Comparison of ENCODE assay signal across 21 cellular contexts in genomic region chr1:15045123-15045522, GRCh38.
A peak's percentile ranks its signal among the peaks of the same experiment; 100 is the strongest.
DNase-seq lines count a peak whose midpoint lies in the region; ATAC-seq and TF ChIP-seq lines count a peak whose summit lies in the region.
"Had no signal": no experiment of that assay in that cellular context is flagged by ENCODE, and none has a peak within 500 bp of the region (broad histone marks: within the 10 kb centered on the region; RNA-seq: fewer than 3 reads in every experiment).

No MANE protein-coding gene starts in this region.

- H3K9me3 Mint-ChIP-seq in WTC11, result no peaks in the 10 kb centered on the region
- H3K9me3 Mint-ChIP-seq: CD4-positive, CD25-positive, alpha-beta regulatory T cell; CD8-positive, alpha-beta memory T cell; IgD-negative memory B cell had no signal

- H3K4me1 Mint-ChIP-seq in WTC11, result no peaks in the 10 kb centered on the region
- H3K4me1 Mint-ChIP-seq: CD4-positive, CD25-positive, alpha-beta regulatory T cell; CD8-positive, alpha-beta memory T cell; IgD-negative memory B cell had no signal

- H3K9ac ChIP-seq in HCT116 (ENCODE audit: low read length), result no peak overlapping the region

- no peak for TF ChIP-seq CTCF in HCT116 (IDR thresholded peaks at IDR 0.05 in 2 of 3, conservative IDR thresholded peaks at IDR 0.05 in 1 of 3; ENCODE audit: borderline replicate concordance in 1 of 3, insufficient read depth in 1 of 3, low read depth in 2 of 3, low read length in 2 of 3)
- no peak for TF ChIP-seq CTCF in WTC11 (IDR thresholded peaks at IDR 0.05)
- TF ChIP-seq CTCF in dorsolateral prefrontal cortex (IDR thresholded peaks at IDR 0.05 in 54 of 56, conservative IDR thresholded peaks at IDR 0.05 in 2 of 56; ENCODE audit: low read depth in 1 of 56, partially characterized antibody in 56 of 56), result no peak
- TF ChIP-seq CTCF in spleen (IDR thresholded peaks at IDR 0.05 in 8 of 11, conservative IDR thresholded peaks at IDR 0.05 in 3 of 11), result no peak
- TF ChIP-seq CTCF in gastroesophageal sphincter (IDR thresholded peaks at IDR 0.05), result no peak

- DNase-seq in HCT116 (ENCODE audit: low read depth, low spot score), result no peak
- DNase-seq in WTC11 (ENCODE audit: low spot score), result no peak
- DNase-seq in dorsolateral prefrontal cortex, result no peak
- DNase-seq in spleen, result no peak
- no peak for DNase-seq in posterior vena cava (ENCODE audit: low spot score)
- no peak for DNase-seq in NCI-H526 treated with DMSO at 0.1 percent for 48 hours (lab: John Stamatoyannopoulos, UW)
- DNase-seq: ACHN; BE2C; C1 segment of cervical spinal cord; CD4-positive, CD25-positive, alpha-beta regulatory T cell; CD8-positive, alpha-beta memory T cell; COR-L47; DMS 273 treated with DMSO at 0.1 percent for 48 hours; DMS53; DND-41; EL had no signal

- H3K4me2 ChIP-seq in HCT116 (ENCODE audit: low read length), result no peak overlapping the region

- no peaks in the 10 kb centered on the region for H3K27me3 ChIP-seq in HCT116 (ENCODE audit: insufficient read depth, low read length)
- no peaks in the 10 kb centered on the region for H3K27me3 ChIP-seq in dorsolateral prefrontal cortex
- H3K27me3 ChIP-seq in spleen (replicated peaks in 1 of 7), result no peaks in the 10 kb centered on the region
- no peaks in the 10 kb centered on the region for H3K27me3 ChIP-seq in gastroesophageal sphincter
- H3K27me3 ChIP-seq: BE2C had no signal

- H3K36me3 ChIP-seq in HCT116 (ENCODE audit: control insufficient read depth in 1 of 2, insufficient read depth in 2 of 2, low read length in 2 of 2) (no peaks in the 10 kb centered on the region), spleen (peaks cover 0 to 62% (median 0%) of the 10 kb centered on the region in 6 donors), gastroesophageal sphincter (peaks cover 0 to 9% of the 10 kb centered on the region in 2 donors)
- H3K36me3 ChIP-seq: BE2C, HAP-1 had no signal

- H3K4me3 ChIP-seq in HCT116 (replicated peaks in 1 of 2; ENCODE audit: low read depth in 1 of 2, low read length in 2 of 2), result no peak overlapping the region
- no peak overlapping the region for H3K4me3 ChIP-seq in dorsolateral prefrontal cortex
- H3K4me3 ChIP-seq in spleen, result no peak overlapping the region
- H3K4me3 ChIP-seq in gastroesophageal sphincter, result no peak overlapping the region
- H3K4me3 ChIP-seq: GM12878, HAP-1 had no signal

- no peaks in the 10 kb centered on the region for H4K20me1 ChIP-seq in HCT116 (ENCODE audit: insufficient read depth)

- H3K27ac ChIP-seq in HCT116 (ENCODE audit: low read depth, low read length) (no peak overlapping the region), dorsolateral prefrontal cortex (peak overlapping the region in 41 of 59 donors; percentile 4 to 99 (median 93)), spleen (peak overlapping the region in 5 of 8 donors; percentile 11 to 65 (median 50)), gastroesophageal sphincter (no peak overlapping the region)
- H3K27ac ChIP-seq: HL-60 had no signal

- ATAC-seq in HCT116 (no peak), WTC11 (no peak), gastroesophageal sphincter (no peak)
- ATAC-seq: GM12878 had no signal

- RAD21 ChIA-PET in HCT116 (lab: Charles Lee; ENCODE audit: low non-redundant PET in 1 of 2, low total read pairs in 2 of 2, uncharacterized antibody in 2 of 2, unreplicated experiment in 2 of 2), result no interaction called here

- H3K27ac Mint-ChIP-seq in WTC11, result peak overlapping the region; percentile 53; the same call in 1 of the 2 replicates
- H3K27ac Mint-ChIP-seq: CD8-positive, alpha-beta memory T cell; IgD-negative memory B cell had no signal

- TF ChIP-seq POLR2A in HCT116 (IDR thresholded peaks at IDR 0.05; ENCODE audit: borderline replicate concordance, extremely low read depth, insufficient read depth, insufficient read length) (no peak), spleen (IDR thresholded peaks at IDR 0.05) (no peak), gastroesophageal sphincter (IDR thresholded peaks at IDR 0.05) (no peak)

- no peak for TF ChIP-seq RAD21 in HCT116 (IDR thresholded peaks at IDR 0.05; ENCODE audit: low read depth)

- no peak for TF ChIP-seq EP300 in gastroesophageal sphincter (IDR thresholded peaks at IDR 0.05)

- WGBS in spleen, 5 donors, result 72 to 89% (median 86%) methylated on average over 7 of the region's 7 CpGs
- 95% methylated on average over 4 to 6 of the region's 7 CpGs for WGBS in gastroesophageal sphincter (ENCODE audit: low coverage in 1 of 2), 2 donors

- no peak overlapping the region for H2AFZ ChIP-seq in HCT116 (ENCODE audit: low read depth, low read length, poor library complexity, severe bottlenecking)

- intact Hi-C loops in HCT116 (cut with micrococcal nuclease), result loop anchor here (5.0 kb wide), 2 partner anchors 933 to 1078 kb away; no protein-coding TSS in a partner anchor
- intact Hi-C loops in dorsolateral prefrontal cortex (cut with DNase I), result loop anchor here (5.0 to 10.0 kb wide), 4 partner anchors 428 to 1080 kb away; no protein-coding TSS in a partner anchor
- intact Hi-C loops in spleen (cut with DNase I; ENCODE audit: low total_unique reads), result no loop called here
- intact Hi-C loops in posterior vena cava (cut with DNase I), result loop anchor here in 1 of 2 donors (1.0 kb wide), 1 partner anchor 121 kb away; no protein-coding TSS in a partner anchor

- POLR2A ChIA-PET in HCT116 (lab: Charles Lee), result no interaction called here
- POLR2A ChIA-PET in WTC11 (lab: Charles Lee), result no interaction called here

- BruUV-seq in HCT116 (replicated peaks; lab: Mats Ljungman, UMichigan), result TSS peak; percentile 48

- H3K79me2 ChIP-seq in HCT116 (ENCODE audit: insufficient read depth, low read length), result no peaks in the 10 kb centered on the region

- H3K36me3 Mint-ChIP-seq in WTC11, result no peaks in the 10 kb centered on the region
- H3K36me3 Mint-ChIP-seq: CD4-positive, CD25-positive, alpha-beta regulatory T cell; CD8-positive, alpha-beta memory T cell had no signal

- CTCF ChIA-PET in HCT116 (lab: Charles Lee) (no interaction called here), WTC11 (lab: Charles Lee) (interaction anchor here (1.0 kb wide), 1 partner anchor 55 kb away, joined by 3 read pairs; no protein-coding TSS in a partner anchor)

- no peaks in the 10 kb centered on the region for H3K27me3 Mint-ChIP-seq in WTC11 (ENCODE audit: low read depth)

- no peak overlapping the region for H3K4me3 Mint-ChIP-seq in WTC11
- H3K4me3 Mint-ChIP-seq: CD4-positive, CD25-positive, alpha-beta regulatory T cell; CD8-positive, alpha-beta memory T cell; IgD-negative memory B cell had no signal

- H3K9me3 ChIP-seq in HCT116 (ENCODE audit: control insufficient read depth in 1 of 2, insufficient read depth in 1 of 2, low read depth in 1 of 2, low read length in 2 of 2) (no peaks in the 10 kb centered on the region), spleen (no peaks in the 10 kb centered on the region), gastroesophageal sphincter (no peaks in the 10 kb centered on the region)
- H3K9me3 ChIP-seq: BE2C, HAP-1 had no signal

- H3K4me1 ChIP-seq in HCT116 (ENCODE audit: control insufficient read depth in 1 of 2, insufficient read depth in 2 of 2, low read length in 2 of 2) (no peaks in the 10 kb centered on the region), spleen (peaks cover 0 to 64% (median 33%) of the 10 kb centered on the region in 6 donors), gastroesophageal sphincter (peaks cover 0 to 5% (median 0%) of the 10 kb centered on the region in 3 donors)
- H3K4me1 ChIP-seq: BE2C, HAP-1 had no signal

- no peaks in the 10 kb centered on the region for H3K9me2 ChIP-seq in HCT116 (ENCODE audit: insufficient read depth)

TF ChIP-seq in HCT116, 20 proteins besides CTCF, POLR2A, EP300 and RAD21 (continues in another document):
- TF ChIP-seq EZH2phosphoT487 (IDR thresholded peaks at IDR 0.05; ENCODE audit: borderline replicate concordance) (no peak), JUND (IDR thresholded peaks at IDR 0.05) (no peak), EZH2 (IDR thresholded peaks at IDR 0.05) (no peak), YY1 (IDR thresholded peaks at IDR 0.05; ENCODE audit: extremely low read depth, insufficient replicate concordance, low read depth, low read length) (no peak), CEBPB (IDR thresholded peaks at IDR 0.05; ENCODE audit: low read depth) (no peak)

TF ChIP-seq in WTC11, 78 proteins besides CTCF, POLR2A, EP300 and RAD21:
- TF ChIP-seq ATF2 (CRISPR knock-in tag; IDR thresholded peaks at IDR 0.05; ENCODE audit: borderline replicate concordance, low read depth), result no peak
- no peak for TF ChIP-seq CDX4 (CRISPR knock-in tag; IDR thresholded peaks at IDR 0.05; ENCODE audit: borderline replicate concordance)
- TF ChIP-seq FOXK1 (CRISPR knock-in tag; IDR thresholded peaks at IDR 0.05), result no peak
- TF ChIP-seq, protein P1, sequence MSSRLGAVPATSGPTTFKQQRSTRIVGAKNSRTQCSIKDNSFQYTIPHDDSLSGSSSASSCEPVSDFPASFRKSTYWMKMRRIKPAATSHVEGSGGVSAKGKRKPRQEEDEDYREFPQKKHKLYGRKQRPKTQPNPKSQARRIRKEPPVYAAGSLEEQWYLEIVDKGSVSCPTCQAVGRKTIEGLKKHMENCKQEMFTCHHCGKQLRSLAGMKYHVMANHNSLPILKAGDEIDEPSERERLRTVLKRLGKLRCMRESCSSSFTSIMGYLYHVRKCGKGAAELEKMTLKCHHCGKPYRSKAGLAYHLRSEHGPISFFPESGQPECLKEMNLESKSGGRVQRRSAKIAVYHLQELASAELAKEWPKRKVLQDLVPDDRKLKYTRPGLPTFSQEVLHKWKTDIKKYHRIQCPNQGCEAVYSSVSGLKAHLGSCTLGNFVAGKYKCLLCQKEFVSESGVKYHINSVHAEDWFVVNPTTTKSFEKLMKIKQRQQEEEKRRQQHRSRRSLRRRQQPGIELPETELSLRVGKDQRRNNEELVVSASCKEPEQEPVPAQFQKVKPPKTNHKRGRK (CRISPR knock-in tag; IDR thresholded peaks at IDR 0.05; ENCODE audit: borderline replicate concordance), result no peak
- no peak for TF ChIP-seq ZNF317 (CRISPR knock-in tag; IDR thresholded peaks at IDR 0.05; ENCODE audit: borderline replicate concordance, low read depth)

Comparison
In these comparisons a context has a peak if more than half of its experiments do, and no peak if none do; other contexts are left out.
1. H3K27ac ChIP-seq: peak in dorsolateral prefrontal cortex (41 of 59) and spleen (5 of 8); none in HCT116 (single experiment) and gastroesophageal sphincter (0 of 4).